In the genomic region with DNA sequence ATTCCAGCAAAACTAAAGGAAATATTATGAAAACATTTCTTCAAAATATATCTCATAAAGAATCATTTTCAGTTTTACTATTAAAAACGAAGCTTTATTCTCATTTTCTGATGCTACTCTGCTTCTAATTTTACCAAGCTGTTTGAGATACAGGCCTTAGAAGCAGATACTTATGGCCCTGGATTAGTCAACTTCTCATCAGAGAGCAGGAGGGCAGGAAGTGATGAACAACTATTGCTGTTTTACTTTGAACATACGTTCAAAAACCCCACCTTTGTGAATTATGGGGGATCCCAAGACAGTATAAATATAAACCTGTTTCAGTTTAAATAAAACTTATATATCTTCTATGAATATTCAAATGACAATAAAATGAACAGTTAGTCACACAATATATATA, we compare ENCODE assay signal across 36 cellular contexts. TPM values are rescaled to one million over a fixed set of nuclear protein-coding genes. Genes with fewer than 3 reads are reported as not detected.
"Had no signal": no experiment of that assay in that cellular context is flagged by ENCODE, and none has a peak within 500 bp of the region (broad histone marks: within the 10 kb centered on the region; RNA-seq: fewer than 3 reads in every experiment).

No MANE protein-coding gene starts in this region.

- H3K27me3 Mint-ChIP-seq: activated CD4-positive, alpha-beta memory T cell treated with anti-CD3 and anti-CD28 coated beads, Interleukin-2, amount 10 ng/mL, durations not matched to agents 7 days and 5 days; activated CD8-positive, alpha-beta memory T cell treated with anti-CD3 and anti-CD28 coated beads, Interleukin-2, amount 10 ng/mL, durations not matched to agents 7 days and 5 days; activated naive CD4-positive, alpha-beta T cell treated with anti-CD3 and anti-CD28 coated beads, Interleukin-2, amount 10 ng/mL, durations not matched to agents 7 days and 5 days; activated naive CD8-positive, alpha-beta T cell; activated naive CD8-positive, alpha-beta T cell treated with anti-CD3 and anti-CD28 coated beads, Interleukin-2, amount 50 U/mL, for 24 hours; brain had no signal

- H3K9me3 Mint-ChIP-seq: activated naive CD4-positive, alpha-beta T cell treated with anti-CD3 and anti-CD28 coated beads, Interleukin-2, amount 10 ng/mL, durations not matched to agents 7 days and 5 days had no signal

- H3K4me1 Mint-ChIP-seq: activated CD4-positive, alpha-beta memory T cell treated with anti-CD3 and anti-CD28 coated beads, Interleukin-2, amount 10 ng/mL, durations not matched to agents 7 days and 5 days; activated CD8-positive, alpha-beta memory T cell treated with anti-CD3 and anti-CD28 coated beads, Interleukin-2, amount 10 ng/mL, durations not matched to agents 7 days and 5 days; activated naive CD4-positive, alpha-beta T cell treated with anti-CD3 and anti-CD28 coated beads, Interleukin-2, amount 10 ng/mL, durations not matched to agents 7 days and 5 days; activated naive CD8-positive, alpha-beta T cell treated with anti-CD3 and anti-CD28 coated beads, Interleukin-2, amount 50 U/mL, for 24 hours had no signal

- H3K27ac Mint-ChIP-seq: activated CD4-positive, alpha-beta memory T cell treated with anti-CD3 and anti-CD28 coated beads, Interleukin-2, amount 10 ng/mL, durations not matched to agents 7 days and 5 days; activated CD8-positive, alpha-beta memory T cell treated with anti-CD3 and anti-CD28 coated beads, Interleukin-2, amount 10 ng/mL, durations not matched to agents 7 days and 5 days; activated naive CD4-positive, alpha-beta T cell treated with anti-CD3 and anti-CD28 coated beads, Interleukin-2, amount 10 ng/mL, durations not matched to agents 7 days and 5 days; activated naive CD8-positive, alpha-beta T cell; activated naive CD8-positive, alpha-beta T cell treated with anti-CD3 and anti-CD28 coated beads, Interleukin-2, amount 50 U/mL, for 24 hours had no signal

- DNase-seq: activated CD4-positive, alpha-beta memory T cell treated with anti-CD3 and anti-CD28 coated beads, Interleukin-2, amount 10 ng/mL, durations not matched to agents 7 days and 5 days; activated CD4-positive, alpha-beta T cell treated with anti-CD3 and anti-CD28 coated beads for 1 hour; activated CD4-positive, alpha-beta T cell treated with anti-CD3 and anti-CD28 coated beads for 48 hours; activated CD4-positive, CD25-positive, alpha-beta regulatory T cell; activated CD8-positive, alpha-beta memory T cell treated with anti-CD3 and anti-CD28 coated beads for 24 hours; activated CD8-positive, alpha-beta memory T cell treated with anti-CD3 and anti-CD28 coated beads, Interleukin-2, amount 10 ng/mL, durations not matched to agents 7 days and 5 days; activated CD8-positive, alpha-beta memory T cell treated with anti-CD3 and anti-CD28 coated beads, Interleukin-2, amount 50 U/mL, for 48 hours; activated effector memory CD4-positive, alpha-beta T cell treated with Interleukin-2 at 50 U/mL for 16 hours; activated naive CD4-positive, alpha-beta T cell treated with anti-CD3 and anti-CD28 coated beads, Interleukin-2, amount 10 ng/mL, durations not matched to agents 7 days and 5 days; activated naive CD8-positive, alpha-beta T cell treated with anti-CD3 and anti-CD28 coated beads, Interleukin-2, amount 50 U/mL, for 24 hours; activated T-cell treated with anti-CD3 and anti-CD28 coated beads, Interleukin-2, amount 50 U/mL, for 48 hours; anterior cingulate cortex; central memory CD4-positive, alpha-beta T cell; NCI-H1092 treated with DMSO at 0.1 percent for 48 hours; NCI-H1417; NCI-H146; NCI-H187; NCI-H2029 treated with DMSO at 0.1 percent for 48 hours; NCI-H2107; NCI-H2171; NCI-H510A; NCI-H526; NCI-H748 treated with DMSO at 0.1 percent for 48 hours; NK-92 treated with Interleukin-12 subunit alpha and Interleukin-12 subunit beta, amount 100 ng/mL, for 24 hours; PC-3; Peyer's patch; RPMI8226; SIG-M5; T1000; WERI-Rb-1 had no signal

- H3K36me3 Mint-ChIP-seq: activated CD8-positive, alpha-beta memory T cell treated with anti-CD3 and anti-CD28 coated beads, Interleukin-2, amount 10 ng/mL, durations not matched to agents 7 days and 5 days; activated naive CD4-positive, alpha-beta T cell treated with anti-CD3 and anti-CD28 coated beads, Interleukin-2, amount 10 ng/mL, durations not matched to agents 7 days and 5 days; activated naive CD8-positive, alpha-beta T cell had no signal

- H3K4me3 Mint-ChIP-seq: activated CD4-positive, alpha-beta memory T cell treated with anti-CD3 and anti-CD28 coated beads, Interleukin-2, amount 10 ng/mL, durations not matched to agents 7 days and 5 days; activated CD8-positive, alpha-beta memory T cell treated with anti-CD3 and anti-CD28 coated beads, Interleukin-2, amount 10 ng/mL, durations not matched to agents 7 days and 5 days; activated naive CD4-positive, alpha-beta T cell treated with anti-CD3 and anti-CD28 coated beads, Interleukin-2, amount 10 ng/mL, durations not matched to agents 7 days and 5 days; activated naive CD8-positive, alpha-beta T cell; activated naive CD8-positive, alpha-beta T cell treated with anti-CD3 and anti-CD28 coated beads, Interleukin-2, amount 50 U/mL, for 24 hours; brain had no signal

- ATAC-seq: activated CD8-positive, alpha-beta memory T cell treated with anti-CD3 and anti-CD28 coated beads, Interleukin-2, amount 10 ng/mL, durations not matched to agents 7 days and 5 days; activated naive CD8-positive, alpha-beta T cell treated with anti-CD3 and anti-CD28 coated beads, Interleukin-2, amount 50 U/mL, for 24 hours; PC-3; Right ventricle myocardium inferior; SK-N-SH treated with all-trans-retinoic acid at 6 μM for 48 hours had no signal

RNA-seq across cellular contexts. Expression of a gene that starts 16.0 kb away (rescaled TPM):
- total RNA-seq: activated CD4-positive, alpha-beta memory T cell treated with anti-CD3 and anti-CD28 coated beads, Interleukin-2, amount 10 ng/mL, durations not matched to agents 7 days and 5 days; activated CD8-positive, alpha-beta memory T cell treated with anti-CD3 and anti-CD28 coated beads, Interleukin-2, amount 10 ng/mL, durations not matched to agents 7 days and 5 days; T-helper 1 cell treated with Interleukin-12 subunit alpha and Interleukin-12 subunit beta and Interleukin-4 antibody, amounts not matched to agents 30 ng/mL and 1 ng/mL, for 36 hours; T-helper 2 cell treated with Interferon-gamma antibody and Interleukin-4, amounts not matched to agents 100 ng/mL and 5 ng/mL, for 36 hours had no signal
